Comparison of ENCODE assay signal across 23 cellular contexts in the genomic region with DNA sequence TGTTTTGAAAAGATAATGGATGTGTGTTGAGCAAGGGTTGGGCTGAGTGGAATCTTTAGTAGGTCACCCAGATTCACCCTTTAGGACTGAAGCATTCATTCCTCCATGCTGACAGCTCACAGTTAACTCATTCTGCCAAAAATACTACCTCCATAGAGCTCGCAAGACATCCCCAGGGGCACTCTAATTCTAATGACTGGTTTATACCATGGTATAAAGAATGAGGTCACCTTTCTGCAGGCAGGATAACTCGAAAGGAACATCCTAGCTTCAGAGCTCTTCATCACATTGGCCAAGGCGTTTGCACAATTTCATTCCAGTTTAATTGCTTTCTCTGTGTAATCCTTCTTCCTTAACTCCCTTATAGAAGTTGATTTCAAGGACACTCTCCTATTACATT.
"Had no signal": no experiment of that assay in that cellular context is flagged by ENCODE, and none has a peak within 500 bp of the region (broad histone marks: within the 10 kb centered on the region; RNA-seq: fewer than 3 reads in every experiment).

No MANE protein-coding gene starts in this region.

- H3K27me3 ChIP-seq: neutrophil, right lobe of liver, suprapubic skin, transverse colon, upper lobe of right lung, uterus had no signal

- H3K79me2 ChIP-seq: parathyroid adenoma had no signal

- H3K4me3 ChIP-seq: lower lobe of right lung, right lobe of liver, smooth muscle cell, suprapubic skin, transverse colon, upper lobe of right lung, uterus had no signal

- H3K27me3 Mint-ChIP-seq: effector memory CD8-positive, alpha-beta T cell; progenitor cell of endocrine pancreas; stimulated activated naive CD8-positive, alpha-beta T cell treated with anti-CD3 and anti-CD28 coated beads, Interleukin-15, amount 100 ng/mL, for 72 hours had no signal

- DNase-seq: cortex of kidney; effector memory CD8-positive, alpha-beta T cell; hypothalamus; immature natural killer cell; islet precursor cell; left ventricle myocardium superior; lower lobe of right lung; natural killer cell; right lobe of liver; stimulated activated CD4-positive, alpha-beta T cell treated with anti-CD3 and anti-CD28 coated beads, Interleukin-12 subunit alpha, Interleukin-12 subunit beta, amount 100 ng/mL, for 4 hours; stimulated activated CD4-positive, alpha-beta T cell treated with anti-CD3 and anti-CD28 coated beads, Interleukin-1b, Interleukin-23, amount 100 ng/mL, for 48 hours; stimulated activated CD4-positive, alpha-beta T cell treated with anti-CD3 and anti-CD28 coated beads, Interleukin-4, amount 100 ng/mL, for 1 hour; stimulated activated CD8-positive, alpha-beta memory T cell treated with anti-CD3 and anti-CD28 coated beads, Interleukin-4, amount 100 ng/mL, for 48 hours; stimulated activated naive CD4-positive, alpha-beta T cell; stimulated activated naive CD8-positive, alpha-beta T cell treated with anti-CD3 and anti-CD28 coated beads, Interleukin-15, amount 100 ng/mL, for 72 hours; transverse colon; upper lobe of right lung; uterus had no signal

- H3K4me3 Mint-ChIP-seq: effector memory CD8-positive, alpha-beta T cell; immature natural killer cell; natural killer cell; stimulated activated naive CD8-positive, alpha-beta T cell treated with anti-CD3 and anti-CD28 coated beads, Interleukin-15, amount 100 ng/mL, for 72 hours had no signal

- H3K4me1 Mint-ChIP-seq: immature natural killer cell; natural killer cell; stimulated activated naive CD8-positive, alpha-beta T cell treated with anti-CD3 and anti-CD28 coated beads, Interleukin-15, amount 100 ng/mL, for 72 hours had no signal

- H3K27ac ChIP-seq: lower lobe of right lung, neutrophil, parathyroid adenoma, right lobe of liver, suprapubic skin, transverse colon, upper lobe of right lung, uterus had no signal

- H3K36me3 Mint-ChIP-seq: immature natural killer cell had no signal

- H3K36me3 ChIP-seq: lower lobe of right lung, neutrophil, right lobe of liver, suprapubic skin, transverse colon, upper lobe of right lung, uterus had no signal

- H3K9ac ChIP-seq: parathyroid adenoma had no signal

- H3K27ac Mint-ChIP-seq: effector memory CD8-positive, alpha-beta T cell; immature natural killer cell; natural killer cell; progenitor cell of endocrine pancreas; stimulated activated naive CD8-positive, alpha-beta T cell treated with anti-CD3 and anti-CD28 coated beads, Interleukin-15, amount 100 ng/mL, for 72 hours had no signal

- H3K9me3 ChIP-seq: lower lobe of right lung, neutrophil, right lobe of liver, suprapubic skin, transverse colon, upper lobe of right lung, uterus had no signal

- H3K4me2 ChIP-seq: smooth muscle cell had no signal

- H2AFZ ChIP-seq: parathyroid adenoma had no signal

- ATAC-seq: effector memory CD8-positive, alpha-beta T cell; left ventricle myocardium superior; lower lobe of right lung; natural killer cell; right lobe of liver; stimulated activated naive CD8-positive, alpha-beta T cell treated with anti-CD3 and anti-CD28 coated beads, Interleukin-15, amount 100 ng/mL, for 72 hours; upper lobe of right lung had no signal
